1 cellular context compared by ENCODE assay signal in the genomic region with DNA sequence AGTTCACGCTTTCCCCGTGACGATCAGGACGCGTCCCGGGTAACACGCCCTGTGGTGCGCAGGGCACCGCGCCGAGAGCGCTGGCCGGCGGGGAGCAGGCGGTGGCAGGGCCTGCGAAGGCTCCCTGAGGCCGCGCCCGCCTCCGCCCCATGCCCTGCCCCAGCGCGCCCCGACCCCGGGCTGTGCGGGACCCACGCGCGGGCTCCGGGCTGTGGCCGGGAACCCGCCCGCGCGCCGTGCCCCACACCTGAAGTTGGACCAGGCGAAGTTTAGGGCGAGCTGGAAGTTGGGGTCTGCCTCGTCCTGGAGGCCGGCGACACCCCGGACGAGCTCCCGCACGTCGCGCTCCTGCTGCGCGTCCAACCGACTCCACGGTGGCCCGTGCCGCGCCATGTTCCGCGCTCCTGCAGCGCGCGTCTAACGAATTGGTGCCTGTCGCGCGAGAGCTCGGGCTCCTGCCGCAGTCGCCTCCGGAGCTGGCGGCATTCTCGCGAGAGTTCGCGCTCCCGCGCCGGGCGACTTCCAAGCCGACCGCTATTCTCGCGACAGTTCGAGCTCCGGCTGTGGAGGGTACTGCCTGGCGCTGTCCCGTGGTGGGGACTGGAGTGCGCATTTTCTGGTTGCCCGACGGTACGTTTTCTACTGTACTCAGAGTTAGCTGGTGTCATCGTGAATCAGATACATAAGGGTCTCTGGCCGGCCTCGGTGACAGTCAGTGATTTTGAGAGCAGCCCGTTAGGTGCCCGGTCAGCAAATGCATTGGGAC.
TF ChIP-seq lines count a peak whose summit lies in the region.

A gene (minus strand): TSS at position 419 of the 766 bp plus-strand sequence. CDS start 26 bp downstream, at position 393.

TF ChIP-seq in HEK293, 187 proteins besides CTCF, POLR2A, EP300 and RAD21 (continued from another document and continues in another):
- TF ChIP-seq, protein P1, sequence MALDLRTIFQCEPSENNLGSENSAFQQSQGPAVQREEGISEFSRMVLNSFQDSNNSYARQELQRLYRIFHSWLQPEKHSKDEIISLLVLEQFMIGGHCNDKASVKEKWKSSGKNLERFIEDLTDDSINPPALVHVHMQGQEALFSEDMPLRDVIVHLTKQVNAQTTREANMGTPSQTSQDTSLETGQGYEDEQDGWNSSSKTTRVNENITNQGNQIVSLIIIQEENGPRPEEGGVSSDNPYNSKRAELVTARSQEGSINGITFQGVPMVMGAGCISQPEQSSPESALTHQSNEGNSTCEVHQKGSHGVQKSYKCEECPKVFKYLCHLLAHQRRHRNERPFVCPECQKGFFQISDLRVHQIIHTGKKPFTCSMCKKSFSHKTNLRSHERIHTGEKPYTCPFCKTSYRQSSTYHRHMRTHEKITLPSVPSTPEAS (tag by site-specific recombination; IDR thresholded peaks at IDR 0.05): no peak
- TF ChIP-seq ZNF433 (tag by site-specific recombination; IDR thresholded peaks at IDR 0.05; ENCODE audit: low read depth): no peak
- TF ChIP-seq ZNF544 (tag by site-specific recombination; IDR thresholded peaks at IDR 0.05): no peak
- TF ChIP-seq ZNF211 (tag by site-specific recombination; IDR thresholded peaks at IDR 0.05; ENCODE audit: low read depth): no peak
- TF ChIP-seq ZNF777 (tag by site-specific recombination; IDR thresholded peaks at IDR 0.05; ENCODE audit: borderline replicate concordance): 0 out of 2 replicates have a peak, but pooled peaks have one; percentile 31
- TF ChIP-seq ZNF571 (tag by site-specific recombination; IDR thresholded peaks at IDR 0.05): no peak
- TF ChIP-seq, protein P2, sequence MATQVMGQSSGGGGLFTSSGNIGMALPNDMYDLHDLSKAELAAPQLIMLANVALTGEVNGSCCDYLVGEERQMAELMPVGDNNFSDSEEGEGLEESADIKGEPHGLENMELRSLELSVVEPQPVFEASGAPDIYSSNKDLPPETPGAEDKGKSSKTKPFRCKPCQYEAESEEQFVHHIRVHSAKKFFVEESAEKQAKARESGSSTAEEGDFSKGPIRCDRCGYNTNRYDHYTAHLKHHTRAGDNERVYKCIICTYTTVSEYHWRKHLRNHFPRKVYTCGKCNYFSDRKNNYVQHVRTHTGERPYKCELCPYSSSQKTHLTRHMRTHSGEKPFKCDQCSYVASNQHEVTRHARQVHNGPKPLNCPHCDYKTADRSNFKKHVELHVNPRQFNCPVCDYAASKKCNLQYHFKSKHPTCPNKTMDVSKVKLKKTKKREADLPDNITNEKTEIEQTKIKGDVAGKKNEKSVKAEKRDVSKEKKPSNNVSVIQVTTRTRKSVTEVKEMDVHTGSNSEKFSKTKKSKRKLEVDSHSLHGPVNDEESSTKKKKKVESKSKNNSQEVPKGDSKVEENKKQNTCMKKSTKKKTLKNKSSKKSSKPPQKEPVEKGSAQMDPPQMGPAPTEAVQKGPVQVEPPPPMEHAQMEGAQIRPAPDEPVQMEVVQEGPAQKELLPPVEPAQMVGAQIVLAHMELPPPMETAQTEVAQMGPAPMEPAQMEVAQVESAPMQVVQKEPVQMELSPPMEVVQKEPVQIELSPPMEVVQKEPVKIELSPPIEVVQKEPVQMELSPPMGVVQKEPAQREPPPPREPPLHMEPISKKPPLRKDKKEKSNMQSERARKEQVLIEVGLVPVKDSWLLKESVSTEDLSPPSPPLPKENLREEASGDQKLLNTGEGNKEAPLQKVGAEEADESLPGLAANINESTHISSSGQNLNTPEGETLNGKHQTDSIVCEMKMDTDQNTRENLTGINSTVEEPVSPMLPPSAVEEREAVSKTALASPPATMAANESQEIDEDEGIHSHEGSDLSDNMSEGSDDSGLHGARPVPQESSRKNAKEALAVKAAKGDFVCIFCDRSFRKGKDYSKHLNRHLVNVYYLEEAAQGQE (tag by site-specific recombination; IDR thresholded peaks at IDR 0.05): peak; percentile 25; the same call in 1 of the 2 replicates
- peak; percentile 53 for TF ChIP-seq ZBTB17 (tag by site-specific recombination; IDR thresholded peaks at IDR 0.05)
- TF ChIP-seq ZBTB8A (tag by site-specific recombination; IDR thresholded peaks at IDR 0.05): peak; percentile 44; the same call in 1 of the 2 replicates
- no peak for TF ChIP-seq ZNF311 (tag by site-specific recombination; IDR thresholded peaks at IDR 0.05; ENCODE audit: borderline replicate concordance)
- TF ChIP-seq ZNF747 (tag by site-specific recombination; IDR thresholded peaks at IDR 0.05): no peak
- TF ChIP-seq ZNF76 (tag by site-specific recombination; IDR thresholded peaks at IDR 0.05; ENCODE audit: borderline replicate concordance, low read depth): 0 out of 2 replicates have a peak, but pooled peaks have one; percentile 49
- TF ChIP-seq ZNF133 (tag by site-specific recombination; IDR thresholded peaks at IDR 0.05): no peak
- no peak for TF ChIP-seq BCL11B (tag by site-specific recombination; IDR thresholded peaks at IDR 0.05; ENCODE audit: low read depth)
- no peak for TF ChIP-seq ZBTB21 (tag by site-specific recombination; IDR thresholded peaks at IDR 0.05)
- TF ChIP-seq, protein P3, sequence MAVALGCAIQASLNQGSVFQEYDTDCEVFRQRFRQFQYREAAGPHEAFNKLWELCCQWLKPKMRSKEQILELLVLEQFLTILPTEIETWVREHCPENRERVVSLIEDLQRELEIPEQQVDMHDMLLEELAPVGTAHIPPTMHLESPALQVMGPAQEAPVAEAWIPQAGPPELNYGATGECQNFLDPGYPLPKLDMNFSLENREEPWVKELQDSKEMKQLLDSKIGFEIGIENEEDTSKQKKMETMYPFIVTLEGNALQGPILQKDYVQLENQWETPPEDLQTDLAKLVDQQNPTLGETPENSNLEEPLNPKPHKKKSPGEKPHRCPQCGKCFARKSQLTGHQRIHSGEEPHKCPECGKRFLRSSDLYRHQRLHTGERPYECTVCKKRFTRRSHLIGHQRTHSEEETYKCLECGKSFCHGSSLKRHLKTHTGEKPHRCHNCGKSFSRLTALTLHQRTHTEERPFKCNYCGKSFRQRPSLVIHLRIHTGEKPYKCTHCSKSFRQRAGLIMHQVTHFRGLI (tag by site-specific recombination; IDR thresholded peaks at IDR 0.05): no peak
- TF ChIP-seq, protein P4, sequence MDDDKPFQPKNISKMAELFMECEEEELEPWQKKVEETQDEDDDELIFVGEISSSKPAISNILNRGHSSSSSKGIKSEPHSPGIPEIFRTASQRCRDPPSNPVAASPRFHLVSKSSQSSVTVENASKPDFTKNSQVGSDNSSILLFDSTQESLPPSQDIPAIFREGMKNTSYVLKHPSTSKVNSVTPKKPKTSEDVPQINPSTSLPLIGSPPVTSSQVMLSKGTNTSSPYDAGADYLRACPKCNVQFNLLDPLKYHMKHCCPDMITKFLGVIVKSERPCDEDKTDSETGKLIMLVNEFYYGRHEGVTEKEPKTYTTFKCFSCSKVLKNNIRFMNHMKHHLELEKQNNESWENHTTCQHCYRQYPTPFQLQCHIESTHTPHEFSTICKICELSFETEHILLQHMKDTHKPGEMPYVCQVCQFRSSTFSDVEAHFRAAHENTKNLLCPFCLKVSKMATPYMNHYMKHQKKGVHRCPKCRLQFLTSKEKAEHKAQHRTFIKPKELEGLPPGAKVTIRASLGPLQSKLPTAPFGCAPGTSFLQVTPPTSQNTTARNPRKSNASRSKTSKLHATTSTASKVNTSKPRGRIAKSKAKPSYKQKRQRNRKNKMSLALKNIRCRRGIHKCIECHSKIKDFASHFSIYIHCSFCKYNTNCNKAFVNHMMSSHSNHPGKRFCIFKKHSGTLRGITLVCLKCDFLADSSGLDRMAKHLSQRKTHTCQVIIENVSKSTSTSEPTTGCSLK (tag by site-specific recombination; IDR thresholded peaks at IDR 0.05): no peak
- no peak for TF ChIP-seq ZNF146 (tag by site-specific recombination; IDR thresholded peaks at IDR 0.05)
- TF ChIP-seq SALL2 (tag by site-specific recombination; IDR thresholded peaks at IDR 0.05; ENCODE audit: borderline replicate concordance): no peak
- TF ChIP-seq ZNF501 (tag by site-specific recombination; IDR thresholded peaks at IDR 0.05): peak; percentile 55; the same call in 1 of the 2 replicates
- TF ChIP-seq, protein P5, sequence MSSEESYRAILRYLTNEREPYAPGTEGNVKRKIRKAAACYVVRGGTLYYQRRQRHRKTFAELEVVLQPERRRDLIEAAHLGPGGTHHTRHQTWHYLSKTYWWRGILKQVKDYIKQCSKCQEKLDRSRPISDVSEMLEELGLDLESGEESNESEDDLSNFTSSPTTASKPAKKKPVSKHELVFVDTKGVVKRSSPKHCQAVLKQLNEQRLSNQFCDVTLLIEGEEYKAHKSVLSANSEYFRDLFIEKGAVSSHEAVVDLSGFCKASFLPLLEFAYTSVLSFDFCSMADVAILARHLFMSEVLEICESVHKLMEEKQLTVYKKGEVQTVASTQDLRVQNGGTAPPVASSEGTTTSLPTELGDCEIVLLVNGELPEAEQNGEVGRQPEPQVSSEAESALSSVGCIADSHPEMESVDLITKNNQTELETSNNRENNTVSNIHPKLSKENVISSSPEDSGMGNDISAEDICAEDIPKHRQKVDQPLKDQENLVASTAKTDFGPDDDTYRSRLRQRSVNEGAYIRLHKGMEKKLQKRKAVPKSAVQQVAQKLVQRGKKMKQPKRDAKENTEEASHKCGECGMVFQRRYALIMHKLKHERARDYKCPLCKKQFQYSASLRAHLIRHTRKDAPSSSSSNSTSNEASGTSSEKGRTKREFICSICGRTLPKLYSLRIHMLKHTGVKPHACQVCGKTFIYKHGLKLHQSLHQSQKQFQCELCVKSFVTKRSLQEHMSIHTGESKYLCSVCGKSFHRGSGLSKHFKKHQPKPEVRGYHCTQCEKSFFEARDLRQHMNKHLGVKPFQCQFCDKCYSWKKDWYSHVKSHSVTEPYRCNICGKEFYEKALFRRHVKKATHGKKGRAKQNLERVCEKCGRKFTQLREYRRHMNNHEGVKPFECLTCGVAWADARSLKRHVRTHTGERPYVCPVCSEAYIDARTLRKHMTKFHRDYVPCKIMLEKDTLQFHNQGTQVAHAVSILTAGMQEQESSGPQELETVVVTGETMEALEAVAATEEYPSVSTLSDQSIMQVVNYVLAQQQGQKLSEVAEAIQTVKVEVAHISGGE (tag by site-specific recombination; conservative IDR thresholded peaks at IDR 0.05; ENCODE audit: low read depth): 0 out of 2 replicates have a peak, but pooled peaks have one; percentile 57
- no peak for TF ChIP-seq BCL11A (tag by site-specific recombination; IDR thresholded peaks at IDR 0.05; ENCODE audit: low read depth)
- no peak for TF ChIP-seq ZNF670 (tag by site-specific recombination; IDR thresholded peaks at IDR 0.05; ENCODE audit: low read depth)
- TF ChIP-seq MYNN (tag by site-specific recombination; IDR thresholded peaks at IDR 0.05; ENCODE audit: borderline replicate concordance): no peak
- TF ChIP-seq ZNF473 (tag by site-specific recombination; IDR thresholded peaks at IDR 0.05): no peak
- TF ChIP-seq, protein P6, sequence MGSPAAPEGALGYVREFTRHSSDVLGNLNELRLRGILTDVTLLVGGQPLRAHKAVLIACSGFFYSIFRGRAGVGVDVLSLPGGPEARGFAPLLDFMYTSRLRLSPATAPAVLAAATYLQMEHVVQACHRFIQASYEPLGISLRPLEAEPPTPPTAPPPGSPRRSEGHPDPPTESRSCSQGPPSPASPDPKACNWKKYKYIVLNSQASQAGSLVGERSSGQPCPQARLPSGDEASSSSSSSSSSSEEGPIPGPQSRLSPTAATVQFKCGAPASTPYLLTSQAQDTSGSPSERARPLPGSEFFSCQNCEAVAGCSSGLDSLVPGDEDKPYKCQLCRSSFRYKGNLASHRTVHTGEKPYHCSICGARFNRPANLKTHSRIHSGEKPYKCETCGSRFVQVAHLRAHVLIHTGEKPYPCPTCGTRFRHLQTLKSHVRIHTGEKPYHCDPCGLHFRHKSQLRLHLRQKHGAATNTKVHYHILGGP (tag by site-specific recombination; IDR thresholded peaks at IDR 0.05): no peak
- no peak for TF ChIP-seq ZNF121 (tag by site-specific recombination; IDR thresholded peaks at IDR 0.05)
- TF ChIP-seq, protein P7, sequence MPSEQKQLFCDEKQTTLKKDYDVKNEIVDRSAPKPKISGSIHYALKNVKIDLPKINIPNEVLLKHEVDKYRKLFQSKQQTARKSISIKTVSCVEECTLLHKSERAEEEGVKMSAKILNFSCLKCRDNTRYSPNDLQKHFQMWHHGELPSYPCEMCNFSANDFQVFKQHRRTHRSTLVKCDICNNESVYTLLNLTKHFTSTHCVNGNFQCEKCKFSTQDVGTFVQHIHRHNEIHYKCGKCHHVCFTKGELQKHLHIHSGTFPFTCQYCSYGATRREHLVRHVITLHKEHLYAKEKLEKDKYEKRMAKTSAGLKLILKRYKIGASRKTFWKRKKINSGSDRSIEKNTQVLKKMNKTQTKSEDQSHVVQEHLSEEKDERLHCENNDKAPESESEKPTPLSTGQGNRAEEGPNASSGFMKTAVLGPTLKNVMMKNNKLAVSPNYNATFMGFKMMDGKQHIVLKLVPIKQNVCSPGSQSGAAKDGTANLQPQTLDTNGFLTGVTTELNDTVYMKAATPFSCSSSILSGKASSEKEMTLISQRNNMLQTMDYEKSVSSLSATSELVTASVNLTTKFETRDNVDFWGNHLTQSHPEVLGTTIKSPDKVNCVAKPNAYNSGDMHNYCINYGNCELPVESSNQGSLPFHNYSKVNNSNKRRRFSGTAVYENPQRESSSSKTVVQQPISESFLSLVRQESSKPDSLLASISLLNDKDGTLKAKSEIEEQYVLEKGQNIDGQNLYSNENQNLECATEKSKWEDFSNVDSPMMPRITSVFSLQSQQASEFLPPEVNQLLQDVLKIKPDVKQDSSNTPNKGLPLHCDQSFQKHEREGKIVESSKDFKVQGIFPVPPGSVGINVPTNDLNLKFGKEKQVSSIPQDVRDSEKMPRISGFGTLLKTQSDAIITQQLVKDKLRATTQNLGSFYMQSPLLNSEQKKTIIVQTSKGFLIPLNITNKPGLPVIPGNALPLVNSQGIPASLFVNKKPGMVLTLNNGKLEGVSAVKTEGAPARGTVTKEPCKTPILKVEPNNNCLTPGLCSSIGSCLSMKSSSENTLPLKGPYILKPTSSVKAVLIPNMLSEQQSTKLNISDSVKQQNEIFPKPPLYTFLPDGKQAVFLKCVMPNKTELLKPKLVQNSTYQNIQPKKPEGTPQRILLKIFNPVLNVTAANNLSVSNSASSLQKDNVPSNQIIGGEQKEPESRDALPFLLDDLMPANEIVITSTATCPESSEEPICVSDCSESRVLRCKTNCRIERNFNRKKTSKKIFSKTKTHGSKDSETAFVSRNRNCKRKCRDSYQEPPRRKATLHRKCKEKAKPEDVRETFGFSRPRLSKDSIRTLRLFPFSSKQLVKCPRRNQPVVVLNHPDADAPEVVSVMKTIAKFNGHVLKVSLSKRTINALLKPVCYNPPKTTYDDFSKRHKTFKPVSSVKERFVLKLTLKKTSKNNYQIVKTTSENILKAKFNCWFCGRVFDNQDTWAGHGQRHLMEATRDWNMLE (tag by site-specific recombination; conservative IDR thresholded peaks at IDR 0.05; ENCODE audit: low read depth): no peak
- peak; percentile 90; the same call in 1 of the 2 replicates for TF ChIP-seq ZNF561 (tag by site-specific recombination; IDR thresholded peaks at IDR 0.05; ENCODE audit: borderline replicate concordance)
- no peak; the same call in 1 of the 2 replicates for TF ChIP-seq ZBTB48 (tag by site-specific recombination; IDR thresholded peaks at IDR 0.05)
- TF ChIP-seq ZNF585B (tag by site-specific recombination; IDR thresholded peaks at IDR 0.05): no peak
- TF ChIP-seq, protein P8, sequence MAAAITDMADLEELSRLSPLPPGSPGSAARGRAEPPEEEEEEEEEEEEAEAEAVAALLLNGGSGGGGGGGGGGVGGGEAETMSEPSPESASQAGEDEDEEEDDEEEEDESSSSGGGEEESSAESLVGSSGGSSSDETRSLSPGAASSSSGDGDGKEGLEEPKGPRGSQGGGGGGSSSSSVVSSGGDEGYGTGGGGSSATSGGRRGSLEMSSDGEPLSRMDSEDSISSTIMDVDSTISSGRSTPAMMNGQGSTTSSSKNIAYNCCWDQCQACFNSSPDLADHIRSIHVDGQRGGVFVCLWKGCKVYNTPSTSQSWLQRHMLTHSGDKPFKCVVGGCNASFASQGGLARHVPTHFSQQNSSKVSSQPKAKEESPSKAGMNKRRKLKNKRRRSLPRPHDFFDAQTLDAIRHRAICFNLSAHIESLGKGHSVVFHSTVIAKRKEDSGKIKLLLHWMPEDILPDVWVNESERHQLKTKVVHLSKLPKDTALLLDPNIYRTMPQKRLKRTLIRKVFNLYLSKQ (tag by site-specific recombination; IDR thresholded peaks at IDR 0.05; ENCODE audit: borderline replicate concordance): no peak
- TF ChIP-seq REPIN1 (tag by site-specific recombination; IDR thresholded peaks at IDR 0.05; ENCODE audit: low read depth): no peak
